8 cellular contexts compared by ENCODE assay signal in genomic region chr13:72643339-72643989, GRCh38.
DNase-seq lines count a peak whose midpoint lies in the region; ATAC-seq and TF ChIP-seq lines count a peak whose summit lies in the region.

No MANE protein-coding gene starts in this region.

- POLR2A ChIA-PET in Panc1 (lab: Charles Lee): no interaction called here

- WGBS in hepatocyte (ENCODE audit: low lambda C conversion rate, missing lambda C conversion rate): 69% methylated on average over 3 of the region's 3 CpGs

- H3K27me3 ChIP-seq in Panc1 (ENCODE audit: control insufficient read depth, insufficient read depth, low read length) (no peaks in the 10 kb centered on the region), hepatocyte (no peaks in the 10 kb centered on the region)

- no peak overlapping the region for H3K27ac Mint-ChIP-seq in activated naive CD4-positive, alpha-beta T cell treated with anti-CD3 and anti-CD28 coated beads for 36 hours

- peaks cover 9% of the 10 kb centered on the region for H3K27me3 Mint-ChIP-seq in activated naive CD4-positive, alpha-beta T cell treated with anti-CD3 and anti-CD28 coated beads for 36 hours (ENCODE audit: low read depth)

- H3K79me2 ChIP-seq in hepatocyte: no peaks in the 10 kb centered on the region

- peak; percentile 58; the same call in 1 of the 2 replicates for TF ChIP-seq CTCF in Panc1 (IDR thresholded peaks at IDR 0.05)
- TF ChIP-seq CTCF in hepatocyte (IDR thresholded peaks at IDR 0.05; ENCODE audit: poor library complexity): peak; percentile 71

- no peak overlapping the region for H3K4me3 Mint-ChIP-seq in activated naive CD4-positive, alpha-beta T cell treated with anti-CD3 and anti-CD28 coated beads for 36 hours

- no peak overlapping the region for H3K27ac ChIP-seq in Panc1 (ENCODE audit: low read length)
- H3K27ac ChIP-seq in hepatocyte: peak overlapping the region; percentile 0

- no TSS peak for BruUV-seq in Panc1 (replicated peaks; lab: Mats Ljungman, UMichigan)

- no peaks in the 10 kb centered on the region for H3K4me1 Mint-ChIP-seq in activated naive CD4-positive, alpha-beta T cell treated with anti-CD3 and anti-CD28 coated beads for 36 hours (ENCODE audit: low read depth)

- no peaks in the 10 kb centered on the region for H3K36me3 Mint-ChIP-seq in activated naive CD4-positive, alpha-beta T cell treated with anti-CD3 and anti-CD28 coated beads for 36 hours (ENCODE audit: low read depth)

- CTCF ChIA-PET in Panc1 (lab: Charles Lee): interaction anchor here (0.7 kb wide), 1 partner anchor 56 kb away, joined by 4 read pairs; no protein-coding TSS in a partner anchor
- CTCF ChIA-PET in activated naive CD4-positive, alpha-beta T cell treated with anti-CD3 and anti-CD28 coated beads for 36 hours (lab: Charles Lee): interaction anchor here (0.6 to 1.8 kb wide), 10 partner anchors 9 to 1595 kb away, joined by 3 to 7 read pairs (median 4); no protein-coding TSS in a partner anchor

- H3K9me2 ChIP-seq in hepatocyte (replicated peaks; ENCODE audit: insufficient read depth): no peaks in the 10 kb centered on the region

- intact Hi-C loops in Panc1 (cut with micrococcal nuclease; ENCODE audit: unreplicated experiment): no loop called here
- intact Hi-C loops in activated naive CD4-positive, alpha-beta T cell treated with anti-CD3 and anti-CD28 coated beads for 36 hours (cut with micrococcal nuclease): loop anchor here (1.0 to 5.0 kb wide), 3 partner anchors 54 to 1065 kb away; partner anchors contain the start of gene PIBF1

- in situ Hi-C loops in Panc1 (cut with HindIII; ENCODE audit: low pct_unique_long_range_greater_than_20kb, low sequenced_read_pairs): no loop called here

- H3K4me1 ChIP-seq in Panc1 (ENCODE audit: control insufficient read depth, insufficient read depth, low read length): no peaks in the 10 kb centered on the region
- H3K4me1 ChIP-seq in hepatocyte (ENCODE audit: insufficient read depth): no peaks in the 10 kb centered on the region

- H3K36me3 ChIP-seq in Panc1 (ENCODE audit: control insufficient read depth, insufficient read depth, low read length) (no peaks in the 10 kb centered on the region), hepatocyte (replicated peaks; ENCODE audit: insufficient read depth, low read depth) (no peaks in the 10 kb centered on the region)

- no peaks in the 10 kb centered on the region for H3K9me3 ChIP-seq in Panc1 (ENCODE audit: control insufficient read depth, insufficient read depth, low read depth, low read length)
- H3K9me3 ChIP-seq in hepatocyte (ENCODE audit: low read depth): no peaks in the 10 kb centered on the region

- ATAC-seq in HG02623 (IDR thresholded peaks at IDR 0.05; ENCODE audit: unreplicated experiment) (peak; percentile 68), Panc1 (no peak)

- H4K20me1 ChIP-seq in hepatocyte (ENCODE audit: insufficient read depth, poor library complexity, severe bottlenecking): no peaks in the 10 kb centered on the region

- H3K4me2 ChIP-seq in hepatocyte: peak overlapping the region; percentile 15

- H2AFZ ChIP-seq in hepatocyte: no peak overlapping the region

- DNase-seq in NCI-H2171 treated with DMSO at 0.1 percent for 48 hours (lab: John Stamatoyannopoulos, UW) (peak; percentile 15), NCI-H2171 (lab: John Stamatoyannopoulos, UW) (no peak), Panc1 (ENCODE audit: low read depth, low spot score) (no peak), hepatocyte (ENCODE audit: low spot score) (peak; percentile 80), NCI-H2107 (lab: John Stamatoyannopoulos, UW) (no peak)
- peak; percentile 77 for DNase-seq in activated naive CD4-positive, alpha-beta T cell treated with anti-CD3 and anti-CD28 coated beads for 36 hours
- peak; percentile 59 for DNase-seq in stimulated activated CD4-positive, alpha-beta T cell treated with anti-CD3 and anti-CD28 coated beads, Interleukin-4, amount 100 ng/mL, for 24 hours

- no peak overlapping the region for H3K4me3 ChIP-seq in Panc1 (ENCODE audit: low read depth in 2 of 2, low read length in 2 of 2)
- no peak overlapping the region for H3K4me3 ChIP-seq in hepatocyte

- no peaks in the 10 kb centered on the region for H3K9me3 Mint-ChIP-seq in activated naive CD4-positive, alpha-beta T cell treated with anti-CD3 and anti-CD28 coated beads for 36 hours

Comparison
In these comparisons a context has a peak if more than half of its experiments do, and no peak if none do; other contexts are left out.
1. DNase-seq: peak in NCI-H2171 treated with DMSO at 0.1 percent for 48 hours (single experiment), activated naive CD4-positive, alpha-beta T cell treated with anti-CD3 and anti-CD28 coated beads for 36 hours (single experiment), hepatocyte (single experiment) and stimulated activated CD4-positive, alpha-beta T cell treated with anti-CD3 and anti-CD28 coated beads, Interleukin-4, amount 100 ng/mL, for 24 hours (single experiment); none in NCI-H2171 (single experiment), Panc1 (single experiment) and NCI-H2107 (single experiment).